ENCODE assay signal across 33 cellular contexts in the genomic region with DNA sequence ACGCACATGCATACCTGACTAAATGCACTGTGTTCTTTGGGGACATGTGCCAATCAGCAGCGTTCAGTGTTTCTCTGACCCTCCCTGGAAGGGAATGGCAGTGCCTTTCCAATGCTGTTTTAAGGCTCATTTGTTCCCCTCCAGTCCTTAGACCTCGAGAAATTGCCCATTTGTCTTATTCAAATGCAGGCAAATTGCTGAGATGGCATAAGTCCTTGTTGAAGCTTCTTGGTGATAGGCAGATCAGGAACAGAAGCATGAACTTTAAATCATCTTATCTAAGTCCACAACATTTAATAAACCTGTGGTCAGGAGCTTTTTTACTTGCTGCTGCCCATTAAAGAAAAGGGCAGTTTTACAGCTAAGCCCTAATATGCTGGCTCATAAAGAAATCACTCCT.
"Had no signal": no experiment of that assay in that cellular context is flagged by ENCODE, and none has a peak within 500 bp of the region (broad histone marks: within the 10 kb centered on the region; RNA-seq: fewer than 3 reads in every experiment).

No MANE protein-coding gene starts in this region.

- FAIRE-seq: astrocyte, colon, endothelial cell of umbilical vein had no signal

- DNase-seq: activated B cell treated with CpG ODN at 0.5 μM for 24 hours; activated CD4-positive, alpha-beta T cell treated with anti-CD3 and anti-CD28 coated beads for 48 hours; activated CD4-positive, alpha-beta T cell treated with anti-CD3 and anti-CD28 coated beads, Interleukin-2, amount 50 U/mL, for 1 hour; activated CD4-positive, alpha-beta T cell treated with anti-CD3 and anti-CD28 coated beads, Interleukin-2, amount 50 U/mL, for 48 hours; activated CD8-positive, alpha-beta memory T cell treated with anti-CD3 and anti-CD28 coated beads for 24 hours; activated CD8-positive, alpha-beta T cell treated with anti-CD3 and anti-CD28 coated beads for 36 hours; activated effector memory CD4-positive, alpha-beta T cell treated with Interleukin-2 at 50 U/mL for 16 hours; activated gamma-delta T cell treated with Interleukin-2 at 50 U/mL for 16 hours; activated naive CD4-positive, alpha-beta T cell treated with anti-CD3 and anti-CD28 coated beads, Interleukin-2, amount 50 U/mL, for 16 hours; activated naive CD4-positive, alpha-beta T cell treated with Interleukin-2 at 50 U/mL for 16 hours; activated T-cell treated with anti-CD3 and anti-CD28 coated beads, Interleukin-2, amount 50 U/mL, for 4 hours; amniotic stem cell; anterior cingulate cortex; brain microvascular endothelial cell; caudate nucleus; cortex of kidney; dermis blood vessel endothelial cell; effector CD4-positive, alpha-beta T cell; effector memory CD8-positive, alpha-beta T cell; esophagus squamous epithelium; foreskin melanocyte; head of caudate nucleus; hippocampal formation; T1000; WERI-Rb-1 had no signal

- H3K36me3 Mint-ChIP-seq: activated naive CD8-positive, alpha-beta T cell had no signal

- H3K4me1 Mint-ChIP-seq: activated B cell treated with CpG ODN at 0.5 μM for 24 hours; activated T-helper 17 cell treated with anti-CD3 and anti-CD28 coated beads, Interleukin-2, amount 50 U/mL, for 72 hours had no signal

- H3K36me3 ChIP-seq: brain microvascular endothelial cell, esophagus squamous epithelium, gastroesophageal sphincter, WERI-Rb-1 had no signal

- H3K4me1 ChIP-seq: esophagus squamous epithelium, gastroesophageal sphincter had no signal

- H3K9me3 ChIP-seq: esophagus squamous epithelium, gastroesophageal sphincter had no signal

- H3K4me3 Mint-ChIP-seq: activated B cell treated with CpG ODN at 0.5 μM for 24 hours; activated CD8-positive, alpha-beta T cell treated with anti-CD3 and anti-CD28 coated beads for 36 hours; activated naive CD8-positive, alpha-beta T cell; activated T-cell treated with anti-CD3 and anti-CD28 coated beads, Interleukin-2, amount 50 U/mL, for 4 hours; activated T-helper 17 cell treated with anti-CD3 and anti-CD28 coated beads, Interleukin-2, amount 50 U/mL, for 72 hours; effector memory CD8-positive, alpha-beta T cell had no signal

- H3K27ac ChIP-seq: brain microvascular endothelial cell, epithelial cell of prostate, esophagus squamous epithelium, gastroesophageal sphincter, WERI-Rb-1 had no signal

- H3K27ac Mint-ChIP-seq: activated B cell treated with CpG ODN at 0.5 μM for 24 hours; activated CD8-positive, alpha-beta T cell treated with anti-CD3 and anti-CD28 coated beads for 36 hours; activated naive CD8-positive, alpha-beta T cell; activated T-helper 17 cell treated with anti-CD3 and anti-CD28 coated beads, Interleukin-2, amount 50 U/mL, for 72 hours; effector memory CD8-positive, alpha-beta T cell had no signal

- H3K27me3 ChIP-seq: brain microvascular endothelial cell had no signal

- H3K9me3 Mint-ChIP-seq: activated B cell treated with CpG ODN at 0.5 μM for 24 hours; activated CD8-positive, alpha-beta T cell treated with anti-CD3 and anti-CD28 coated beads for 36 hours; activated T-cell treated with anti-CD3 and anti-CD28 coated beads, Interleukin-2, amount 50 U/mL, for 4 hours; activated T-helper 17 cell treated with anti-CD3 and anti-CD28 coated beads, Interleukin-2, amount 50 U/mL, for 72 hours; effector memory CD8-positive, alpha-beta T cell had no signal

- H3K4me3 ChIP-seq: esophagus squamous epithelium, gastroesophageal sphincter had no signal

- ATAC-seq: activated CD4-positive, CD25-positive, alpha-beta regulatory T cell treated with anti-CD3 and anti-CD28 coated beads, Interleukin-2, amount 50 U/mL, for 24 hours; activated CD8-positive, alpha-beta T cell treated with anti-CD3 and anti-CD28 coated beads for 36 hours; activated T-cell treated with anti-CD3 and anti-CD28 coated beads, Interleukin-2, amount 50 U/mL, for 4 hours; activated T-helper 17 cell treated with anti-CD3 and anti-CD28 coated beads, Interleukin-2, amount 50 U/mL, for 72 hours; effector memory CD8-positive, alpha-beta T cell; gastroesophageal sphincter had no signal
